19 cellular contexts compared by ENCODE assay signal in genomic region chr1:88204111-88204510, GRCh38.
DNase-seq lines count a peak whose midpoint lies in the region; ATAC-seq, FAIRE-seq and TF ChIP-seq lines count a peak whose summit lies in the region.
"Had no signal": no experiment of that assay in that cellular context is flagged by ENCODE, and none has a peak within 500 bp of the region (broad histone marks: within the 10 kb centered on the region; RNA-seq: fewer than 3 reads in every experiment).

No MANE protein-coding gene starts in this region.

- FAIRE-seq in D721Med (lab: Jason Lieb, UNC) = no peak
- FAIRE-seq: A204.1, GM12891, GM19239 had no signal

- no peak for ATAC-seq in HG02588 (IDR thresholded peaks at IDR 0.05; ENCODE audit: unreplicated experiment)

- peak; percentile 22 for DNase-seq in GM03348 (ENCODE audit: low spot score)
- DNase-seq in M059J (ENCODE audit: low read depth) = peak; percentile 2
- peak; percentile 42 for DNase-seq in astrocyte of the hippocampus (ENCODE audit: low read depth, low spot score)
- no peak for DNase-seq in SK-N-DZ (ENCODE audit: low spot score)
- DNase-seq in NCI-H1105 treated with DMSO at 0.1 percent for 48 hours (lab: John Stamatoyannopoulos, UW) = no peak
- DNase-seq in D721Med (ENCODE audit: insufficient read length, low spot score) = no peak
- DNase-seq: ACHN; AML-193; Caco-2; CD4-positive, alpha-beta T cell; DMS153; DMS79; GOT3; H9; KG1 had no signal

- TF ChIP-seq CTCF in D721Med (IDR thresholded peaks at IDR 0.05; ENCODE audit: insufficient read depth, missing control alignments) = no peak

Comparison
In these comparisons a context has a peak if more than half of its experiments do, and no peak if none do; other contexts are left out.
1. DNase-seq: peak in GM03348 (single experiment), M059J (single experiment) and astrocyte of the hippocampus (single experiment); none in SK-N-DZ (single experiment), NCI-H1105 treated with DMSO at 0.1 percent for 48 hours (single experiment) and D721Med (single experiment).